Comparison of ENCODE assay signal across 1 cellular context in the genomic region with DNA sequence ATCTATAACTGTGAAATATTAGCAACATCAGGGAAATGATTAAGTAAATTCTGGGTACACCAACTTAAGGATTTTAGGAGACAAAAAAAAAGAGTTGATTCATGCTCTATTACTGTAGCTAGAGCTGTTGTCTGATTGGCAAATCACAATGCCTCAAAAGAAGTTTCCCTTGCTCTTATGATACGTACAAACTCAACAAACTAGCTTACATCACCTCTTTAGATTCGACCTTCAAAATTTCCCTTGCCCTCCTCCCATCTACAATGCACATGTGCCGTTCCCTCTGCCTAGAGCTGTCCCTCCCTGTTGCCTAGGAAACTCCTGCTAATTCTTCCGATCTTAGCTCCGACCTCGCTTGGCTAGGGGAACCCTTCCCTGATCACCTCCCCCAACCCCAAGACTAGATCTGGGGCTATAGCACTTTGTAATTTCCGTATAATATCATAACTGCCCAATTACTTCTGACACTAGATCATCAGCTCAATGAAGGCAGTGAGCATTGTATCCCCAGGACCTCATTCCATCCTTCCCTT.
TF ChIP-seq lines count a peak whose summit lies in the region.

No MANE protein-coding gene starts in this region.

TF ChIP-seq in K562, 482 proteins besides CTCF, POLR2A, EP300 and RAD21:
- TF ChIP-seq RFX1 (IDR thresholded peaks at IDR 0.05), result peak; percentile 48
- TF ChIP-seq NR2C1 (IDR thresholded peaks at IDR 0.05), result no peak
- no peak for TF ChIP-seq NR2C1 (tag; IDR thresholded peaks at IDR 0.05)
